In genomic region chr19:47610546-47610894, GRCh38 we compare ENCODE assay signal across 1 cellular context.
TF ChIP-seq lines count a peak whose summit lies in the region.

No MANE protein-coding gene starts in this region.

TF ChIP-seq in HepG2, 621 proteins besides CTCF, POLR2A, EP300 and RAD21:
- TF ChIP-seq SNAPC2 (CRISPR knock-in tag; IDR thresholded peaks at IDR 0.05) (no peak), SOX5 (CRISPR knock-in tag; IDR thresholded peaks at IDR 0.05; ENCODE audit: borderline replicate concordance) (no peak), CERS6 (CRISPR knock-in tag; IDR thresholded peaks at IDR 0.05) (no peak), IRF1 (CRISPR knock-in tag; IDR thresholded peaks at IDR 0.05; ENCODE audit: low read depth) (no peak), TCF12 (IDR thresholded peaks at IDR 0.05) (no peak), TCF12 (CRISPR knock-in tag; IDR thresholded peaks at IDR 0.05) (no peak)
TF ChIP-seq in HepG2: peak in this region for 0.
